18 cellular contexts compared by ENCODE assay signal in genomic region chr6:55941713-55942112, GRCh38.
DNase-seq lines count a peak whose midpoint lies in the region; ATAC-seq and TF ChIP-seq lines count a peak whose summit lies in the region.
"Had no signal": no experiment of that assay in that cellular context is flagged by ENCODE, and none has a peak within 500 bp of the region (broad histone marks: within the 10 kb centered on the region; RNA-seq: fewer than 3 reads in every experiment).

No MANE protein-coding gene starts in this region.

- no peaks in the 10 kb centered on the region for H3K79me2 ChIP-seq in GM23338 (replicated peaks; ENCODE audit: insufficient read depth)

- no peaks in the 10 kb centered on the region for H3K27me3 ChIP-seq in A673 (replicated peaks; ENCODE audit: insufficient read depth, low read depth, low read length, poor library complexity)
- no peaks in the 10 kb centered on the region for H3K27me3 ChIP-seq in GM23338 (ENCODE audit: insufficient read depth)
- H3K27me3 ChIP-seq: BLaER1, esophagus squamous epithelium, thyroid gland had no signal

- DNase-seq in A673 (ENCODE audit: low spot score): peak; percentile 40
- peak; percentile 13 for DNase-seq in GM23338 (ENCODE audit: low spot score)
- no peak for DNase-seq in SK-N-MC (ENCODE audit: low read depth, low spot score)
- peak; percentile 35 for DNase-seq in fibroblast of the aortic adventitia (ENCODE audit: low read depth)
- DNase-seq in NCI-H774 (lab: John Stamatoyannopoulos, UW): no peak
- DNase-seq in NCI-H69 (lab: John Stamatoyannopoulos, UW): no peak
- DNase-seq: activated B cell treated with CpG ODN at 0.5 μM for 24 hours; activated CD8-positive, alpha-beta memory T cell treated with anti-CD3 and anti-CD28 coated beads, Interleukin-2, amount 50 U/mL, for 4 hours; cortex of kidney; esophagus squamous epithelium; islet precursor cell; NCI-H1092 treated with DMSO at 0.1 percent for 48 hours; NCI-H2227 treated with DMSO at 0.1 percent for 48 hours; thyroid gland had no signal

- H3K36me3 Mint-ChIP-seq in GM23338 (ENCODE audit: low read depth): no peaks in the 10 kb centered on the region

- no peaks in the 10 kb centered on the region for H3K27me3 Mint-ChIP-seq in GM23338 (ENCODE audit: insufficient read depth, low read depth, poor library complexity)
- H3K27me3 Mint-ChIP-seq: activated B cell treated with CpG ODN at 0.5 μM for 24 hours had no signal

- intact Hi-C loops in A673 (cut with micrococcal nuclease; ENCODE audit: unreplicated experiment): loop anchor here (5.0 kb wide), 2 partner anchors 494 to 649 kb away; no protein-coding TSS in a partner anchor

- H3K9me2 ChIP-seq in GM23338 (ENCODE audit: insufficient read depth): no peaks in the 10 kb centered on the region; the same call in 1 of the 2 replicates

- no peak overlapping the region for H2AFZ ChIP-seq in GM23338

- no peaks in the 10 kb centered on the region for H3K9me3 ChIP-seq in A673 (ENCODE audit: low read depth, low read length, poor library complexity, severe bottlenecking)
- no peaks in the 10 kb centered on the region for H3K9me3 ChIP-seq in SK-N-MC (ENCODE audit: low read depth, low read length)
- H3K9me3 ChIP-seq: BLaER1, esophagus squamous epithelium, thyroid gland had no signal

- peak overlapping the region; percentile 33 for H3K9ac ChIP-seq in SK-N-MC (ENCODE audit: insufficient read length)
- H3K9ac ChIP-seq: BLaER1 had no signal

- CTCF ChIA-PET in A673 (lab: Charles Lee): interaction anchor here (0.7 to 1.3 kb wide), 4 partner anchors 20 to 665 kb away, joined by 3 to 12 read pairs (median 3); no protein-coding TSS in a partner anchor

- no peaks in the 10 kb centered on the region for H3K4me1 ChIP-seq in A673 (ENCODE audit: insufficient read depth, low read length, poor library complexity, severe bottlenecking)
- no peaks in the 10 kb centered on the region for H3K4me1 ChIP-seq in GM23338 (ENCODE audit: insufficient read depth)
- H3K4me1 ChIP-seq: BLaER1, esophagus squamous epithelium, thyroid gland had no signal

- no peak for ATAC-seq in GM23338
- no peak for ATAC-seq in GM18498 (IDR thresholded peaks at IDR 0.05; ENCODE audit: unreplicated experiment)
- no peak for ATAC-seq in HG02642 (IDR thresholded peaks at IDR 0.05; ENCODE audit: poor library complexity, unreplicated experiment)
- ATAC-seq: GM12878 had no signal

- no peak overlapping the region for H3K4me3 ChIP-seq in A673 (ENCODE audit: low read depth, low read length, poor library complexity, severe bottlenecking)
- no peak overlapping the region for H3K4me3 ChIP-seq in GM23338
- no peak overlapping the region for H3K4me3 ChIP-seq in SK-N-MC
- no peak overlapping the region for H3K4me3 ChIP-seq in fibroblast of the aortic adventitia (ENCODE audit: low read depth, low read length)
- H3K4me3 ChIP-seq: BLaER1, esophagus squamous epithelium, GM12878, thyroid gland had no signal

- no peaks in the 10 kb centered on the region for H3F3A ChIP-seq in GM23338 (replicated peaks; ENCODE audit: low read depth)

- H3K4me3 Mint-ChIP-seq in GM23338: no peak overlapping the region
- H3K4me3 Mint-ChIP-seq: activated B cell treated with CpG ODN at 0.5 μM for 24 hours had no signal

- no peaks in the 10 kb centered on the region for H3K36me3 ChIP-seq in A673 (ENCODE audit: insufficient read depth, low read length, poor library complexity, severe bottlenecking)
- H3K36me3 ChIP-seq in GM23338 (ENCODE audit: insufficient read depth): no peaks in the 10 kb centered on the region
- H3K36me3 ChIP-seq in SK-N-MC (ENCODE audit: insufficient read depth, low read length): no peaks in the 10 kb centered on the region
- H3K36me3 ChIP-seq: BLaER1, esophagus squamous epithelium, thyroid gland had no signal

- TF ChIP-seq CTCF in A673 (conservative IDR thresholded peaks at IDR 0.05; ENCODE audit: low read depth, low read length) (peak; percentile 51; the same call in 1 of the 2 replicates), GM23338 (conservative IDR thresholded peaks at IDR 0.05; ENCODE audit: low read depth in 2 of 2) (peak; percentile 34 to 45; a peak in 3 of 4 replicates), fibroblast of the aortic adventitia (IDR thresholded peaks at IDR 0.05; ENCODE audit: insufficient read depth, low read length) (peak; percentile 29)

- no TSS peak for BruUV-seq in A673 (replicated peaks; lab: Mats Ljungman, UMichigan)

- no peak overlapping the region for H3K4me2 ChIP-seq in GM23338
- H3K4me2 ChIP-seq: BLaER1 had no signal

- no peak overlapping the region for H3K27ac Mint-ChIP-seq in GM23338
- H3K27ac Mint-ChIP-seq: activated B cell treated with CpG ODN at 0.5 μM for 24 hours had no signal

- no peaks in the 10 kb centered on the region for H4K20me1 ChIP-seq in GM23338 (replicated peaks; ENCODE audit: insufficient read depth)
- H4K20me1 ChIP-seq: BLaER1 had no signal

- H3K4me1 Mint-ChIP-seq in GM23338: no peaks in the 10 kb centered on the region
- H3K4me1 Mint-ChIP-seq: activated B cell treated with CpG ODN at 0.5 μM for 24 hours had no signal

- H3K9me3 Mint-ChIP-seq in GM23338: no peaks in the 10 kb centered on the region
- H3K9me3 Mint-ChIP-seq: activated B cell treated with CpG ODN at 0.5 μM for 24 hours had no signal

- no peak overlapping the region for H3K27ac ChIP-seq in A673 (ENCODE audit: low read depth, low read length, poor library complexity, severe bottlenecking)
- no peak overlapping the region for H3K27ac ChIP-seq in GM23338 (ENCODE audit: low read depth)
- no peak overlapping the region for H3K27ac ChIP-seq in SK-N-MC
- H3K27ac ChIP-seq: BLaER1, esophagus squamous epithelium, thyroid gland had no signal

- POLR2A ChIA-PET in A673 (lab: Charles Lee; ENCODE audit: low non-redundant PET): interaction anchor here (0.6 kb wide), 1 partner anchor 16 kb away, joined by 3 read pairs; no protein-coding TSS in a partner anchor

TF ChIP-seq in GM23338, 12 proteins besides CTCF, POLR2A, EP300 and RAD21:
- TF ChIP-seq, protein P1, sequence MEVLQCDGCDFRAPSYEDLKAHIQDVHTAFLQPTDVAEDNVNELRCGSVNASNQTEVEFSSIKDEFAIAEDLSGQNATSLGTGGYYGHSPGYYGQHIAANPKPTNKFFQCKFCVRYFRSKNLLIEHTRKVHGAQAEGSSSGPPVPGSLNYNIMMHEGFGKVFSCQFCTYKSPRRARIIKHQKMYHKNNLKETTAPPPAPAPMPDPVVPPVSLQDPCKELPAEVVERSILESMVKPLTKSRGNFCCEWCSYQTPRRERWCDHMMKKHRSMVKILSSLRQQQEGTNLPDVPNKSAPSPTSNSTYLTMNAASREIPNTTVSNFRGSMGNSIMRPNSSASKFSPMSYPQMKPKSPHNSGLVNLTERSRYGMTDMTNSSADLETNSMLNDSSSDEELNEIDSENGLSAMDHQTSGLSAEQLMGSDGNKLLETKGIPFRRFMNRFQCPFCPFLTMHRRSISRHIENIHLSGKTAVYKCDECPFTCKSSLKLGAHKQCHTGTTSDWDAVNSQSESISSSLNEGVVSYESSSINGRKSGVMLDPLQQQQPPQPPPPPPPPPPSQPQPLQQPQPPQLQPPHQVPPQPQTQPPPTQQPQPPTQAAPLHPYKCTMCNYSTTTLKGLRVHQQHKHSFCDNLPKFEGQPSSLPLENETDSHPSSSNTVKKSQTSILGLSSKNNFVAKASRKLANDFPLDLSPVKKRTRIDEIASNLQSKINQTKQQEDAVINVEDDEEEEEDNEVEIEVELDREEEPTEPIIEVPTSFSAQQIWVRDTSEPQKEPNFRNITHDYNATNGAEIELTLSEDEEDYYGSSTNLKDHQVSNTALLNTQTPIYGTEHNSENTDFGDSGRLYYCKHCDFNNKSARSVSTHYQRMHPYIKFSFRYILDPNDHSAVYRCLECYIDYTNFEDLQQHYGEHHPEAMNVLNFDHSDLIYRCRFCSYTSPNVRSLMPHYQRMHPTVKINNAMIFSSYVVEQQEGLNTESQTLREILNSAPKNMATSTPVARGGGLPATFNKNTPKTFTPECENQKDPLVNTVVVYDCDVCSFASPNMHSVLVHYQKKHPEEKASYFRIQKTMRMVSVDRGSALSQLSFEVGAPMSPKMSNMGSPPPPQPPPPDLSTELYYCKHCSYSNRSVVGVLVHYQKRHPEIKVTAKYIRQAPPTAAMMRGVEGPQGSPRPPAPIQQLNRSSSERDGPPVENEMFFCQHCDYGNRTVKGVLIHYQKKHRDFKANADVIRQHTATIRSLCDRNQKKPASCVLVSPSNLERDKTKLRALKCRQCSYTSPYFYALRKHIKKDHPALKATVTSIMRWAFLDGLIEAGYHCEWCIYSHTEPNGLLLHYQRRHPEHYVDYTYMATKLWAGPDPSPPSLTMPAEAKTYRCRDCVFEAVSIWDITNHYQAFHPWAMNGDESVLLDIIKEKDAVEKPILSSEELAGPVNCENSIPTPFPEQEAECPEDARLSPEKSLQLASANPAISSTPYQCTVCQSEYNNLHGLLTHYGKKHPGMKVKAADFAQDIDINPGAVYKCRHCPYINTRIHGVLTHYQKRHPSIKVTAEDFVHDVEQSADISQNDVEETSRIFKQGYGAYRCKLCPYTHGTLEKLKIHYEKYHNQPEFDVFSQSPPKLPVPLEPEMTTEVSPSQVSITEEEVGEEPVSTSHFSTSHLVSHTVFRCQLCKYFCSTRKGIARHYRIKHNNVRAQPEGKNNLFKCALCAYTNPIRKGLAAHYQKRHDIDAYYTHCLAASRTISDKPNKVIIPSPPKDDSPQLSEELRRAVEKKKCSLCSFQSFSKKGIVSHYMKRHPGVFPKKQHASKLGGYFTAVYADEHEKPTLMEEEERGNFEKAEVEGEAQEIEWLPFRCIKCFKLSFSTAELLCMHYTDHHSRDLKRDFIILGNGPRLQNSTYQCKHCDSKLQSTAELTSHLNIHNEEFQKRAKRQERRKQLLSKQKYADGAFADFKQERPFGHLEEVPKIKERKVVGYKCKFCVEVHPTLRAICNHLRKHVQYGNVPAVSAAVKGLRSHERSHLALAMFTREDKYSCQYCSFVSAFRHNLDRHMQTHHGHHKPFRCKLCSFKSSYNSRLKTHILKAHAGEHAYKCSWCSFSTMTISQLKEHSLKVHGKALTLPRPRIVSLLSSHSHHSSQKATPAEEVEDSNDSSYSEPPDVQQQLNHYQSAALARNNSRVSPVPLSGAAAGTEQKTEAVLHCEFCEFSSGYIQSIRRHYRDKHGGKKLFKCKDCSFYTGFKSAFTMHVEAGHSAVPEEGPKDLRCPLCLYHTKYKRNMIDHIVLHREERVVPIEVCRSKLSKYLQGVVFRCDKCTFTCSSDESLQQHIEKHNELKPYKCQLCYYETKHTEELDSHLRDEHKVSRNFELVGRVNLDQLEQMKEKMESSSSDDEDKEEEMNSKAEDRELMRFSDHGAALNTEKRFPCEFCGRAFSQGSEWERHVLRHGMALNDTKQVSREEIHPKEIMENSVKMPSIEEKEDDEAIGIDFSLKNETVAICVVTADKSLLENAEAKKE (CRISPR knock-in tag; IDR thresholded peaks at IDR 0.05): no peak
- TF ChIP-seq ZNF114 (CRISPR knock-in tag; IDR thresholded peaks at IDR 0.05) (no peak), EZH2phosphoT487 (IDR thresholded peaks at IDR 0.05; ENCODE audit: unreplicated experiment) (no peak)

Comparison
In these comparisons a context has a peak if more than half of its experiments do, and no peak if none do; other contexts are left out.
1. DNase-seq: peak in A673 (single experiment), GM23338 (single experiment) and fibroblast of the aortic adventitia (single experiment); none in SK-N-MC (single experiment), NCI-H774 (single experiment) and NCI-H69 (single experiment).
2. Peak in every context shown above with its lines, with median percentiles within 50 percentile points of each other: CTCF ChIP-seq.